ENCODE assay signal across 25 cellular contexts in the genomic region with DNA sequence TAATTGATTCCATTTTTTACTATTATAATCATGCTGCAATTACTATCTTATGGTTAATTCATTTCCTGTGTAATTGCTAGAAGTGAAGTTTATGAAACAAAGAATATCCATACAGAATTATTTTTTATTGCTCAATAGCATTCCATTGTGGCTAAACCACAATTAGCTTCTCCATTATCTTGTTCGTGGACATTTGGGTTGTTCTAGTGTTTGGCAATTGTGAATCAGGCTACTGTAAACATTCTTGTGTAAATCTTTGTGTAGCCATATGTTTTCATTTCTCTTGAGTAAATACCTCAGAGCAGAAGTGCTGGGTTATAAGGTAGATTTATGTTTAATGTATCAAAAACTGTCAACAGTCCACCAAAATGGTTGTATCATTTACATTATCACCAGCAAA.
A peak's percentile ranks its signal among the peaks of the same experiment; 100 is the strongest.
DNase-seq lines count a peak whose midpoint lies in the region; ATAC-seq, FAIRE-seq and TF ChIP-seq lines count a peak whose summit lies in the region.
"Had no signal": no experiment of that assay in that cellular context is flagged by ENCODE, and none has a peak within 500 bp of the region (broad histone marks: within the 10 kb centered on the region; RNA-seq: fewer than 3 reads in every experiment).

No MANE protein-coding gene starts in this region.

- TF ChIP-seq POLR2A in H1 (IDR thresholded peaks at IDR 0.05; ENCODE audit: control extremely low read depth in 1 of 2, low read depth in 2 of 2, low read length in 2 of 2) (no peak), gastrocnemius medialis (IDR thresholded peaks at IDR 0.05) (no peak)

- H2BK20ac ChIP-seq in H1 (ENCODE audit: low read length) = no peak overlapping the region

- no peak overlapping the region for H4K5ac ChIP-seq in H1 (ENCODE audit: insufficient read length, low read depth, low read length)

- intact Hi-C loops in mucosa of descending colon (cut with DNase I, micrococcal nuclease) (no loop called here), gastrocnemius medialis (cut with DNase I; ENCODE audit: low total_unique reads) (no loop called here)
- intact Hi-C loops in activated naive CD4-positive, alpha-beta T cell treated with anti-CD3 and anti-CD28 coated beads for 36 hours (cut with micrococcal nuclease) = no loop called here

- POLR2A ChIA-PET in H1 (lab: Charles Lee; ENCODE audit: partially characterized antibody) = no interaction called here

- no peak overlapping the region for H2BK5ac ChIP-seq in H1 (ENCODE audit: low read depth, low read length)

- in situ Hi-C loops in gastrocnemius medialis (cut with MboI; ENCODE audit: low sequenced_read_pairs in 4 of 4) = no loop called here

- H3K27me3 Mint-ChIP-seq in activated naive CD4-positive, alpha-beta T cell treated with anti-CD3 and anti-CD28 coated beads for 36 hours (ENCODE audit: low read depth) = no peaks in the 10 kb centered on the region
- H3K27me3 Mint-ChIP-seq: activated CD4-positive, alpha-beta T cell treated with anti-CD3 and anti-CD28 coated beads, Interleukin-2, amount 10 ng/mL, durations not matched to agents 7 days and 5 days; natural killer cell treated with Interleukin-12 subunit alpha and Interleukin-12 subunit beta and Interleukin-15 and Interleukin-18, amount 100 ng/mL, for 72 hours had no signal

- peak; percentile 7 for FAIRE-seq in H1 (lab: Jason Lieb, UNC)
- FAIRE-seq: D721Med, GM12878, H54 had no signal

- H3K4ac ChIP-seq in H1 (replicated peaks; ENCODE audit: insufficient read length, low read depth, low read length) = no peak overlapping the region

- no peak overlapping the region for H3K4me3 ChIP-seq in H1 (ENCODE audit: extremely low read depth in 1 of 4, insufficient read depth in 2 of 4, low read depth in 3 of 4, low read length in 4 of 4)
- H3K4me3 ChIP-seq in mucosa of descending colon = no peak overlapping the region
- H3K4me3 ChIP-seq in gastrocnemius medialis = no peak overlapping the region
- H3K4me3 ChIP-seq: BLaER1, GM12878, upper lobe of right lung had no signal

- peak; percentile 39 for ATAC-seq in mucosa of descending colon
- no peak for ATAC-seq in gastrocnemius medialis
- ATAC-seq: GM12878; natural killer cell treated with Interleukin-12 subunit alpha and Interleukin-12 subunit beta and Interleukin-15 and Interleukin-18, amount 100 ng/mL, for 72 hours; upper lobe of right lung had no signal

- no peak for TF ChIP-seq CTCF in H1 (IDR thresholded peaks at IDR 0.05; ENCODE audit: control extremely low read depth in 1 of 3, insufficient read depth in 1 of 3, low read depth in 1 of 3, low read length in 3 of 3)
- no peak for TF ChIP-seq CTCF in mucosa of descending colon (IDR thresholded peaks at IDR 0.05)
- TF ChIP-seq CTCF in gastrocnemius medialis (IDR thresholded peaks at IDR 0.05 in 4 of 5, conservative IDR thresholded peaks at IDR 0.05 in 1 of 5) = no peak

- no peaks in the 10 kb centered on the region for H3K4me1 Mint-ChIP-seq in activated naive CD4-positive, alpha-beta T cell treated with anti-CD3 and anti-CD28 coated beads for 36 hours (ENCODE audit: low read depth)
- H3K4me1 Mint-ChIP-seq: activated CD4-positive, alpha-beta T cell treated with anti-CD3 and anti-CD28 coated beads, Interleukin-2, amount 10 ng/mL, durations not matched to agents 7 days and 5 days had no signal

- H2AFZ ChIP-seq in H1 (ENCODE audit: low read length) = no peak overlapping the region

- H3K9me3 Mint-ChIP-seq in activated naive CD4-positive, alpha-beta T cell treated with anti-CD3 and anti-CD28 coated beads for 36 hours = no peaks in the 10 kb centered on the region
- H3K9me3 Mint-ChIP-seq: natural killer cell treated with Interleukin-12 subunit alpha and Interleukin-12 subunit beta and Interleukin-15 and Interleukin-18, amount 100 ng/mL, for 72 hours had no signal

- CTCF ChIA-PET in H1 (lab: Charles Lee; ENCODE audit: partially characterized antibody) = interaction anchor here (1.2 kb wide), 1 partner anchor 253 kb away, joined by 4 read pairs; no protein-coding TSS in a partner anchor
- CTCF ChIA-PET in activated naive CD4-positive, alpha-beta T cell treated with anti-CD3 and anti-CD28 coated beads for 36 hours (lab: Charles Lee) = no interaction called here

- no peaks in the 10 kb centered on the region for H3K36me3 ChIP-seq in H1 (ENCODE audit: control insufficient read depth in 2 of 4, insufficient read depth in 4 of 4, low read length in 3 of 4)
- no peaks in the 10 kb centered on the region for H3K36me3 ChIP-seq in mucosa of descending colon (ENCODE audit: low read depth)
- no peaks in the 10 kb centered on the region for H3K36me3 ChIP-seq in gastrocnemius medialis
- H3K36me3 ChIP-seq: BLaER1, upper lobe of right lung had no signal

- no peak overlapping the region for H3K27ac Mint-ChIP-seq in activated naive CD4-positive, alpha-beta T cell treated with anti-CD3 and anti-CD28 coated beads for 36 hours
- H3K27ac Mint-ChIP-seq: activated CD4-positive, alpha-beta T cell treated with anti-CD3 and anti-CD28 coated beads, Interleukin-2, amount 10 ng/mL, durations not matched to agents 7 days and 5 days; natural killer cell treated with Interleukin-12 subunit alpha and Interleukin-12 subunit beta and Interleukin-15 and Interleukin-18, amount 100 ng/mL, for 72 hours had no signal

- H3K4me3 Mint-ChIP-seq in activated naive CD4-positive, alpha-beta T cell treated with anti-CD3 and anti-CD28 coated beads for 36 hours = no peak overlapping the region
- H3K4me3 Mint-ChIP-seq: activated CD4-positive, alpha-beta T cell treated with anti-CD3 and anti-CD28 coated beads, Interleukin-2, amount 10 ng/mL, durations not matched to agents 7 days and 5 days; natural killer cell treated with Interleukin-12 subunit alpha and Interleukin-12 subunit beta and Interleukin-15 and Interleukin-18, amount 100 ng/mL, for 72 hours had no signal

- no peak overlapping the region for H2BK12ac ChIP-seq in H1 (ENCODE audit: low read depth, low read length)

- H3K27ac ChIP-seq in H1 (ENCODE audit: low read depth, low read length) = no peak overlapping the region
- H3K27ac ChIP-seq in gastrocnemius medialis = no peak overlapping the region
- H3K27ac ChIP-seq: BLaER1, upper lobe of right lung had no signal

- no peak overlapping the region for H2AK5ac ChIP-seq in H1 (ENCODE audit: low read depth, low read length)

- H3K4me2 ChIP-seq in H1 (ENCODE audit: insufficient read depth in 1 of 2, low read depth in 2 of 2, low read length in 2 of 2) = no peak overlapping the region
- H3K4me2 ChIP-seq: BLaER1 had no signal

- no peak overlapping the region for H2BK120ac ChIP-seq in H1 (replicated peaks; ENCODE audit: low read depth, low read length)

- H3K9me3 ChIP-seq in H1 (ENCODE audit: insufficient read depth in 2 of 2, low read depth in 1 of 2, low read length in 1 of 2) (no peaks in the 10 kb centered on the region), mucosa of descending colon (no peaks in the 10 kb centered on the region), gastrocnemius medialis (peaks cover 0 to 3% (median 0%) of the 10 kb centered on the region in 3 donors)
- H3K9me3 ChIP-seq: BLaER1, upper lobe of right lung had no signal

- no peak overlapping the region for H2BK15ac ChIP-seq in H1 (ENCODE audit: low read length)

- H3K23ac ChIP-seq in H1 (ENCODE audit: insufficient read length) = no peak overlapping the region

- no peaks in the 10 kb centered on the region for H4K20me1 ChIP-seq in H1 (replicated peaks in 1 of 2; ENCODE audit: control insufficient read depth in 1 of 2, insufficient read depth in 2 of 2, low read length in 2 of 2)
- H4K20me1 ChIP-seq: BLaER1 had no signal

- no peak overlapping the region for H3K9ac ChIP-seq in H1 (replicated peaks in 1 of 4; ENCODE audit: extremely low read depth in 1 of 4, low read depth in 3 of 4, low read length in 3 of 4)
- H3K9ac ChIP-seq: BLaER1 had no signal

- H4K8ac ChIP-seq in H1 (ENCODE audit: extremely low read depth, insufficient read depth, low read length) = no peak overlapping the region

- no peak overlapping the region for H4K91ac ChIP-seq in H1 (replicated peaks; ENCODE audit: insufficient read length, low read length)

- 93% methylated on average over 1 of the region's 1 CpG; no CpG with 5 or more reads in 1 of the 2 experiments for WGBS in H1 (ENCODE audit: extremely low coverage in 1 of 2, insufficient coverage in 1 of 2, insufficient read length in 1 of 2, insufficient replicate concordance in 2 of 2, low coverage in 1 of 2, low lambda C conversion rate in 2 of 2, missing lambda C conversion rate in 1 of 2), 2 experiments

- no peaks in the 10 kb centered on the region for H3K36me3 Mint-ChIP-seq in activated naive CD4-positive, alpha-beta T cell treated with anti-CD3 and anti-CD28 coated beads for 36 hours (ENCODE audit: low read depth)
- H3K36me3 Mint-ChIP-seq: natural killer cell treated with Interleukin-12 subunit alpha and Interleukin-12 subunit beta and Interleukin-15 and Interleukin-18, amount 100 ng/mL, for 72 hours had no signal

- H3K18ac ChIP-seq in H1 (ENCODE audit: extremely low read depth, low read length) = no peak overlapping the region

- DNase-seq in H4 (ENCODE audit: low spot score) (peak; percentile 48), RPMI7951 (ENCODE audit: low read depth) (peak; percentile 1), H1 (ENCODE audit: low read depth in 1 of 2, low spot score in 2 of 2) (no peak), mucosa of descending colon (no peak), gastrocnemius medialis (no peak), globus pallidus (ENCODE audit: low spot score) (no peak), iPS-NIHi7 (ENCODE audit: extremely low spot score) (no peak)
- DNase-seq in activated naive CD4-positive, alpha-beta T cell treated with anti-CD3 and anti-CD28 coated beads for 36 hours = no peak
- DNase-seq: activated CD4-positive, alpha-beta T cell treated with anti-CD3 and anti-CD28 coated beads, Interleukin-2, amount 10 ng/mL, durations not matched to agents 7 days and 5 days; activated CD8-positive, alpha-beta memory T cell treated with anti-CD3 and anti-CD28 coated beads, Interleukin-2, amount 50 U/mL, for 4 hours; activated effector memory CD4-positive, alpha-beta T cell treated with Interleukin-2 at 50 U/mL for 16 hours; amniotic stem cell; cerebellar nuclear complex; effector memory CD4-positive, alpha-beta T cell; GDM1; NK-92 treated with Interleukin-12 subunit alpha and Interleukin-12 subunit beta, amount 100 ng/mL, for 24 hours; posterior cingulate gyrus; stimulated activated CD4-positive, alpha-beta T cell treated with anti-CD3 and anti-CD28 coated beads, Interleukin-4, amount 100 ng/mL, for 24 hours; SW 1271; upper lobe of right lung had no signal

- no peak overlapping the region for H3K56ac ChIP-seq in H1 (replicated peaks; ENCODE audit: insufficient read length, low read depth, low read length)

- no peak overlapping the region for H3K14ac ChIP-seq in H1 (ENCODE audit: insufficient read length)

- no peaks in the 10 kb centered on the region for H3K23me2 ChIP-seq in H1 (ENCODE audit: low read depth, low read length)

- no peaks in the 10 kb centered on the region for H3K79me2 ChIP-seq in H1 (ENCODE audit: control insufficient read depth in 1 of 2, insufficient read depth in 2 of 2, low read length in 2 of 2)

- no peaks in the 10 kb centered on the region for H3K79me1 ChIP-seq in H1 (ENCODE audit: low read depth, low read length)

- TF ChIP-seq RAD21 in H1 (IDR thresholded peaks at IDR 0.05 in 1 of 2, conservative IDR thresholded peaks at IDR 0.05 in 1 of 2; ENCODE audit: low read depth in 2 of 2, low read length in 2 of 2) = no peak

- H3K27me3 ChIP-seq in H1 (replicated peaks in 1 of 4; ENCODE audit: control insufficient read depth in 3 of 4, extremely low read depth in 1 of 4, insufficient read depth in 3 of 4, low read length in 3 of 4) = peaks cover 0 to 1% (median 0%) of the 10 kb centered on the region in 4 experiments; a peak in 1 of 7 replicates
- H3K27me3 ChIP-seq in gastrocnemius medialis = no peaks in the 10 kb centered on the region
- H3K27me3 ChIP-seq: BLaER1, upper lobe of right lung had no signal

- TF ChIP-seq EP300 in H1 (IDR thresholded peaks at IDR 0.05; ENCODE audit: borderline replicate concordance in 1 of 2, low read depth in 2 of 2, low read length in 2 of 2) = no peak

- H3K4me1 ChIP-seq in H1 (replicated peaks in 1 of 4; ENCODE audit: control insufficient read depth in 3 of 4, insufficient read depth in 4 of 4, low read length in 3 of 4) = no peaks in the 10 kb centered on the region
- no peaks in the 10 kb centered on the region for H3K4me1 ChIP-seq in mucosa of descending colon (ENCODE audit: low read depth)
- no peaks in the 10 kb centered on the region for H3K4me1 ChIP-seq in gastrocnemius medialis
- H3K4me1 ChIP-seq: BLaER1, upper lobe of right lung had no signal

Comparison
In these comparisons a context has a peak if more than half of its experiments do, and no peak if none do; other contexts are left out.
1. DNase-seq: peak in H4 (single experiment) and RPMI7951 (single experiment); none in H1 (0 of 2), mucosa of descending colon (0 of 3), gastrocnemius medialis (0 of 2), activated naive CD4-positive, alpha-beta T cell treated with anti-CD3 and anti-CD28 coated beads for 36 hours (single experiment), globus pallidus (single experiment) and iPS-NIHi7 (single experiment).